Comparison of ENCODE assay signal across 1 cellular context in the genomic region with DNA sequence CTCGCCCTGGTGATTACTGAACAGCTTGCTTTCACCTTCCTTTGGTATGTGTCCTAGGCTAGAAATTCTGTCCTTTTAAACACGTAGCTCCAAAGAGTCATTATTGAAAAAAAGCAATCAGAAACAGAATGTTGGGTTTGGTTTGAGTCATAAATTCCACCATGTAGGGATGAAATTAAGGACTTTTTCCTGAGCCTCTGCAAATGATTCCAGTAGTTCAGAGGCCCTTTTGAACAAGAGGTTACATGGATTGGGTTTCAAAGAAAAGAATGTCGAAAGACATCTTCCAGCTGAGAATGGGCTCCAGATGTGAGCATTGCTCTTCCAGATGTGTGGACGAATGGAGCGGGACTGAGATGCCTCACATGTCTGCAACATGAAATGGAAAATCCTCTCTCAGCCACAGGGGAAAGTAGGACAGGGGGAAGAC.
TF ChIP-seq lines count a peak whose summit lies in the region.

No MANE protein-coding gene starts in this region.

TF ChIP-seq in GM23338, 12 proteins besides CTCF, POLR2A, EP300 and RAD21:
- TF ChIP-seq, protein P1, sequence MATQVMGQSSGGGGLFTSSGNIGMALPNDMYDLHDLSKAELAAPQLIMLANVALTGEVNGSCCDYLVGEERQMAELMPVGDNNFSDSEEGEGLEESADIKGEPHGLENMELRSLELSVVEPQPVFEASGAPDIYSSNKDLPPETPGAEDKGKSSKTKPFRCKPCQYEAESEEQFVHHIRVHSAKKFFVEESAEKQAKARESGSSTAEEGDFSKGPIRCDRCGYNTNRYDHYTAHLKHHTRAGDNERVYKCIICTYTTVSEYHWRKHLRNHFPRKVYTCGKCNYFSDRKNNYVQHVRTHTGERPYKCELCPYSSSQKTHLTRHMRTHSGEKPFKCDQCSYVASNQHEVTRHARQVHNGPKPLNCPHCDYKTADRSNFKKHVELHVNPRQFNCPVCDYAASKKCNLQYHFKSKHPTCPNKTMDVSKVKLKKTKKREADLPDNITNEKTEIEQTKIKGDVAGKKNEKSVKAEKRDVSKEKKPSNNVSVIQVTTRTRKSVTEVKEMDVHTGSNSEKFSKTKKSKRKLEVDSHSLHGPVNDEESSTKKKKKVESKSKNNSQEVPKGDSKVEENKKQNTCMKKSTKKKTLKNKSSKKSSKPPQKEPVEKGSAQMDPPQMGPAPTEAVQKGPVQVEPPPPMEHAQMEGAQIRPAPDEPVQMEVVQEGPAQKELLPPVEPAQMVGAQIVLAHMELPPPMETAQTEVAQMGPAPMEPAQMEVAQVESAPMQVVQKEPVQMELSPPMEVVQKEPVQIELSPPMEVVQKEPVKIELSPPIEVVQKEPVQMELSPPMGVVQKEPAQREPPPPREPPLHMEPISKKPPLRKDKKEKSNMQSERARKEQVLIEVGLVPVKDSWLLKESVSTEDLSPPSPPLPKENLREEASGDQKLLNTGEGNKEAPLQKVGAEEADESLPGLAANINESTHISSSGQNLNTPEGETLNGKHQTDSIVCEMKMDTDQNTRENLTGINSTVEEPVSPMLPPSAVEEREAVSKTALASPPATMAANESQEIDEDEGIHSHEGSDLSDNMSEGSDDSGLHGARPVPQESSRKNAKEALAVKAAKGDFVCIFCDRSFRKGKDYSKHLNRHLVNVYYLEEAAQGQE (IDR thresholded peaks at IDR 0.05; ENCODE audit: unreplicated experiment): no peak
- no peak for TF ChIP-seq POLR2AphosphoS5 (IDR thresholded peaks at IDR 0.05; ENCODE audit: low read depth)
- TF ChIP-seq, protein P2, sequence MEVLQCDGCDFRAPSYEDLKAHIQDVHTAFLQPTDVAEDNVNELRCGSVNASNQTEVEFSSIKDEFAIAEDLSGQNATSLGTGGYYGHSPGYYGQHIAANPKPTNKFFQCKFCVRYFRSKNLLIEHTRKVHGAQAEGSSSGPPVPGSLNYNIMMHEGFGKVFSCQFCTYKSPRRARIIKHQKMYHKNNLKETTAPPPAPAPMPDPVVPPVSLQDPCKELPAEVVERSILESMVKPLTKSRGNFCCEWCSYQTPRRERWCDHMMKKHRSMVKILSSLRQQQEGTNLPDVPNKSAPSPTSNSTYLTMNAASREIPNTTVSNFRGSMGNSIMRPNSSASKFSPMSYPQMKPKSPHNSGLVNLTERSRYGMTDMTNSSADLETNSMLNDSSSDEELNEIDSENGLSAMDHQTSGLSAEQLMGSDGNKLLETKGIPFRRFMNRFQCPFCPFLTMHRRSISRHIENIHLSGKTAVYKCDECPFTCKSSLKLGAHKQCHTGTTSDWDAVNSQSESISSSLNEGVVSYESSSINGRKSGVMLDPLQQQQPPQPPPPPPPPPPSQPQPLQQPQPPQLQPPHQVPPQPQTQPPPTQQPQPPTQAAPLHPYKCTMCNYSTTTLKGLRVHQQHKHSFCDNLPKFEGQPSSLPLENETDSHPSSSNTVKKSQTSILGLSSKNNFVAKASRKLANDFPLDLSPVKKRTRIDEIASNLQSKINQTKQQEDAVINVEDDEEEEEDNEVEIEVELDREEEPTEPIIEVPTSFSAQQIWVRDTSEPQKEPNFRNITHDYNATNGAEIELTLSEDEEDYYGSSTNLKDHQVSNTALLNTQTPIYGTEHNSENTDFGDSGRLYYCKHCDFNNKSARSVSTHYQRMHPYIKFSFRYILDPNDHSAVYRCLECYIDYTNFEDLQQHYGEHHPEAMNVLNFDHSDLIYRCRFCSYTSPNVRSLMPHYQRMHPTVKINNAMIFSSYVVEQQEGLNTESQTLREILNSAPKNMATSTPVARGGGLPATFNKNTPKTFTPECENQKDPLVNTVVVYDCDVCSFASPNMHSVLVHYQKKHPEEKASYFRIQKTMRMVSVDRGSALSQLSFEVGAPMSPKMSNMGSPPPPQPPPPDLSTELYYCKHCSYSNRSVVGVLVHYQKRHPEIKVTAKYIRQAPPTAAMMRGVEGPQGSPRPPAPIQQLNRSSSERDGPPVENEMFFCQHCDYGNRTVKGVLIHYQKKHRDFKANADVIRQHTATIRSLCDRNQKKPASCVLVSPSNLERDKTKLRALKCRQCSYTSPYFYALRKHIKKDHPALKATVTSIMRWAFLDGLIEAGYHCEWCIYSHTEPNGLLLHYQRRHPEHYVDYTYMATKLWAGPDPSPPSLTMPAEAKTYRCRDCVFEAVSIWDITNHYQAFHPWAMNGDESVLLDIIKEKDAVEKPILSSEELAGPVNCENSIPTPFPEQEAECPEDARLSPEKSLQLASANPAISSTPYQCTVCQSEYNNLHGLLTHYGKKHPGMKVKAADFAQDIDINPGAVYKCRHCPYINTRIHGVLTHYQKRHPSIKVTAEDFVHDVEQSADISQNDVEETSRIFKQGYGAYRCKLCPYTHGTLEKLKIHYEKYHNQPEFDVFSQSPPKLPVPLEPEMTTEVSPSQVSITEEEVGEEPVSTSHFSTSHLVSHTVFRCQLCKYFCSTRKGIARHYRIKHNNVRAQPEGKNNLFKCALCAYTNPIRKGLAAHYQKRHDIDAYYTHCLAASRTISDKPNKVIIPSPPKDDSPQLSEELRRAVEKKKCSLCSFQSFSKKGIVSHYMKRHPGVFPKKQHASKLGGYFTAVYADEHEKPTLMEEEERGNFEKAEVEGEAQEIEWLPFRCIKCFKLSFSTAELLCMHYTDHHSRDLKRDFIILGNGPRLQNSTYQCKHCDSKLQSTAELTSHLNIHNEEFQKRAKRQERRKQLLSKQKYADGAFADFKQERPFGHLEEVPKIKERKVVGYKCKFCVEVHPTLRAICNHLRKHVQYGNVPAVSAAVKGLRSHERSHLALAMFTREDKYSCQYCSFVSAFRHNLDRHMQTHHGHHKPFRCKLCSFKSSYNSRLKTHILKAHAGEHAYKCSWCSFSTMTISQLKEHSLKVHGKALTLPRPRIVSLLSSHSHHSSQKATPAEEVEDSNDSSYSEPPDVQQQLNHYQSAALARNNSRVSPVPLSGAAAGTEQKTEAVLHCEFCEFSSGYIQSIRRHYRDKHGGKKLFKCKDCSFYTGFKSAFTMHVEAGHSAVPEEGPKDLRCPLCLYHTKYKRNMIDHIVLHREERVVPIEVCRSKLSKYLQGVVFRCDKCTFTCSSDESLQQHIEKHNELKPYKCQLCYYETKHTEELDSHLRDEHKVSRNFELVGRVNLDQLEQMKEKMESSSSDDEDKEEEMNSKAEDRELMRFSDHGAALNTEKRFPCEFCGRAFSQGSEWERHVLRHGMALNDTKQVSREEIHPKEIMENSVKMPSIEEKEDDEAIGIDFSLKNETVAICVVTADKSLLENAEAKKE (CRISPR knock-in tag; IDR thresholded peaks at IDR 0.05): no peak
- TF ChIP-seq EZH2 (IDR thresholded peaks at IDR 0.05; ENCODE audit: low read depth, unreplicated experiment): no peak
- no peak for TF ChIP-seq EZH2phosphoT487 (IDR thresholded peaks at IDR 0.05; ENCODE audit: unreplicated experiment)
- no peak for TF ChIP-seq NANOG (IDR thresholded peaks at IDR 0.05; ENCODE audit: borderline replicate concordance)
- no peak for TF ChIP-seq ZNF331 (CRISPR knock-in tag; IDR thresholded peaks at IDR 0.05; ENCODE audit: low read depth)
- TF ChIP-seq ETS1 (IDR thresholded peaks at IDR 0.05): no peak
- no peak for TF ChIP-seq JUNB (IDR thresholded peaks at IDR 0.05; ENCODE audit: unreplicated experiment)
- TF ChIP-seq STAT1 (IDR thresholded peaks at IDR 0.05; ENCODE audit: unreplicated experiment): no peak
- no peak for TF ChIP-seq CREB1 (CRISPR knock-in tag; IDR thresholded peaks at IDR 0.05; ENCODE audit: low read depth)
- TF ChIP-seq ZNF114 (CRISPR knock-in tag; IDR thresholded peaks at IDR 0.05): no peak
